ENCODE assay signal across 10 cellular contexts in genomic region chr1:17551755-17552234, GRCh38. TPM values are rescaled to one million over a fixed set of nuclear protein-coding genes. Genes with fewer than 3 reads are reported as not detected.
DNase-seq lines count a peak whose midpoint lies in the region; ATAC-seq and TF ChIP-seq lines count a peak whose summit lies in the region.
"Had no signal": no experiment of that assay in that cellular context is flagged by ENCODE, and none has a peak within 500 bp of the region (broad histone marks: within the 10 kb centered on the region; RNA-seq: fewer than 3 reads in every experiment).

No MANE protein-coding gene starts in this region.

- no peaks in the 10 kb centered on the region for H3K27me3 ChIP-seq in GM23248 (replicated peaks; ENCODE audit: insufficient read depth)
- no peaks in the 10 kb centered on the region for H3K27me3 ChIP-seq in gastroesophageal sphincter
- no peaks in the 10 kb centered on the region for H3K27me3 ChIP-seq in SJCRH30
- H3K27me3 ChIP-seq: cardiac muscle cell had no signal

- ATAC-seq in gastroesophageal sphincter (no peak), GM18868 (IDR thresholded peaks at IDR 0.05; ENCODE audit: unreplicated experiment) (no peak)

- no peak overlapping the region for H2AFZ ChIP-seq in GM23248

- TF ChIP-seq CTCF in gastroesophageal sphincter (IDR thresholded peaks at IDR 0.05) = no peak

- no peaks in the 10 kb centered on the region for H3K9me2 ChIP-seq in GM23248 (ENCODE audit: insufficient read depth)

- peaks cover 35% of the 10 kb centered on the region for H3K4me1 ChIP-seq in GM23248 (ENCODE audit: insufficient read depth)
- H3K4me1 ChIP-seq in gastroesophageal sphincter = peaks cover 8 to 98% (median 23%) of the 10 kb centered on the region in 3 donors
- no peaks in the 10 kb centered on the region for H3K4me1 ChIP-seq in SJCRH30

- peaks cover 90% of the 10 kb centered on the region for H3K79me2 ChIP-seq in GM23248 (ENCODE audit: insufficient read depth)

- H3K36me3 ChIP-seq in GM23248 (ENCODE audit: low read depth) (no peaks in the 10 kb centered on the region), gastroesophageal sphincter (no peaks in the 10 kb centered on the region), SJCRH30 (no peaks in the 10 kb centered on the region)
- H3K36me3 ChIP-seq: cardiac muscle cell had no signal

- peak overlapping the region; percentile 31 for H3K27ac ChIP-seq in GM23248
- H3K27ac ChIP-seq in gastroesophageal sphincter = peak overlapping the region; percentile 4 to 97 (median 84)
- no peak overlapping the region for H3K27ac ChIP-seq in SJCRH30
- H3K27ac ChIP-seq: cardiac muscle cell had no signal

- 10 to 16% methylated on average over 8 of the region's 8 CpGs for WGBS in GM23248 (ENCODE audit: low coverage in 1 of 2, low lambda C conversion rate in 2 of 2, missing lambda C conversion rate in 2 of 2), 2 experiments
- WGBS in gastroesophageal sphincter (ENCODE audit: low coverage in 1 of 2), 2 donors = 23 to 40% methylated on average over 1 to 5 of the region's 8 CpGs

- peak overlapping the region; percentile 0 for H3K4me2 ChIP-seq in GM23248 (ENCODE audit: unreplicated experiment)

- H3K9ac ChIP-seq in GM23248 = peak overlapping the region; percentile 17; the same call in 1 of the 2 replicates

- no peaks in the 10 kb centered on the region for H4K20me1 ChIP-seq in GM23248 (ENCODE audit: insufficient read depth)

- H3K4me3 ChIP-seq in GM23248 = no peak overlapping the region
- no peak overlapping the region for H3K4me3 ChIP-seq in gastroesophageal sphincter
- H3K4me3 ChIP-seq in SJCRH30 = no peak overlapping the region
- H3K4me3 ChIP-seq: cardiac muscle cell had no signal

- peaks cover 23% of the 10 kb centered on the region for H3F3A ChIP-seq in GM23248 (ENCODE audit: insufficient read depth)

- H3K9me3 ChIP-seq in GM23248 (ENCODE audit: low read depth) (no peaks in the 10 kb centered on the region), gastroesophageal sphincter (no peaks in the 10 kb centered on the region), SJCRH30 (replicated peaks) (no peaks in the 10 kb centered on the region)

- TF ChIP-seq POLR2A in gastroesophageal sphincter (IDR thresholded peaks at IDR 0.05) = no peak
- no peak for TF ChIP-seq POLR2A in erythroblast (IDR thresholded peaks at IDR 0.05; ENCODE audit: low read length)

- DNase-seq in GM23248 = peak; percentile 89
- peak; percentile 30 for DNase-seq in SHP77 treated with DMSO at 0.1 percent for 48 hours (lab: John Stamatoyannopoulos, UW)
- peak; percentile 51 for DNase-seq in retina
- no peak for DNase-seq in SJCRH30
- no peak for DNase-seq in effector CD8-positive, alpha-beta T cell (lab: John Stamatoyannopoulos, UW)
- DNase-seq in erythroblast (lab: John Stamatoyannopoulos, UW) = no peak

- TF ChIP-seq EP300 in gastroesophageal sphincter (IDR thresholded peaks at IDR 0.05) = no peak

- in situ Hi-C loops in GM23248 (cut with MboI) = no loop called here

RNA-seq across cellular contexts. Expression of gene ARHGEF10L, which starts 12.3 kb away (rescaled TPM):
- total RNA-seq in GM23248 (2014; rRNA removed; shearing (Covaris generic)) = 16.1 and 19.3 TPM in 2 replicates
- polyA plus RNA-seq in GM23248 (2016; fragmentation: Nextera tagmentation; extraction: Ambion mirVana) = 6.0 TPM in 2 replicates
- 10 to 100 TPM; 50.9 to 97.0 (median 80.3) TPM for total RNA-seq in gastroesophageal sphincter
- 9.2 and 10.5 TPM in 2 replicates for total RNA-seq in SJCRH30 (2014; rRNA removed; shearing (Covaris generic))
- total RNA-seq: T-helper 1 cell treated with Interleukin-12 subunit alpha and Interleukin-12 subunit beta and Interleukin-4 antibody, amounts not matched to agents 30 ng/mL and 1 ng/mL, for 36 hours had no signal

Comparison
In these comparisons a context has a peak if more than half of its experiments do, and no peak if none do; other contexts are left out.
1. DNase-seq: peak in GM23248 (single experiment), SHP77 treated with DMSO at 0.1 percent for 48 hours (single experiment) and retina (single experiment); none in SJCRH30 (0 of 2), effector CD8-positive, alpha-beta T cell (single experiment) and erythroblast (0 of 2).